Comparison of ENCODE assay signal across 25 cellular contexts in the genomic region with DNA sequence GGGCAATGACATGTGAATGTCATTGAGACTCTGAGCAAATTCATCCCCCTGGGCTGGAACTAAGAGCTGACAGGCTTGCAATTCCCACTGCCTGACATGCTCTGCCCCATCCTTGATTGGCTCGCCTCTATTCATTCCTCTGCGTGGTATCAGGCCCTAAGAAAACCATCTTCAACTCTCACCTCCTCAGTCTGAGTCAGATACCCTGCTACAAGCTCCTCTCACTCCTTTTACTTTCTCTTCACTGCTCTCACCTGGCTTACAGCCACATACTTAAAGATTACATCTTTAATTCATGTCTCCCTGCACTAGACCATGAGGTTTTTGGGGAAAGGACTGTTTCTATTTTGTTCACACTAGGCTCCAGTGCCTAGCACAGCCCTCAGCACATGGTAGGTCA.
"Had no signal": no experiment of that assay in that cellular context is flagged by ENCODE, and none has a peak within 500 bp of the region (broad histone marks: within the 10 kb centered on the region; RNA-seq: fewer than 3 reads in every experiment).

No MANE protein-coding gene starts in this region.

- DNase-seq: activated B cell treated with CpG ODN at 0.5 μM for 24 hours; activated CD4-positive, alpha-beta T cell treated with anti-CD3 and anti-CD28 coated beads for 36 hours; activated CD4-positive, alpha-beta T cell treated with anti-CD3 and anti-CD28 coated beads, Interleukin-2, amount 50 U/mL, for 4 hours; activated CD8-positive, alpha-beta memory T cell treated with anti-CD3 and anti-CD28 coated beads for 24 hours; activated CD8-positive, alpha-beta memory T cell treated with anti-CD3 and anti-CD28 coated beads, Interleukin-2, amount 50 U/mL, for 4 hours; activated naive CD4-positive, alpha-beta T cell; activated naive CD8-positive, alpha-beta T cell treated with anti-CD3 and anti-CD28 coated beads, Interleukin-2, amount 10 ng/mL, durations not matched to agents 7 days and 5 days; activated T-cell treated with anti-CD3 and anti-CD28 coated beads, Interleukin-2, amount 50 U/mL, for 4 hours; amniotic stem cell; endodermal cell; esophagus squamous epithelium; gastrocnemius medialis; hippocampal formation; left cardiac atrium; mesenchymal stem cell; small intestine; stimulated activated CD4-positive, alpha-beta T cell treated with anti-CD3 and anti-CD28 coated beads, Interleukin-2, amount 100 ng/mL, for 24 hours; stimulated activated naive CD8-positive, alpha-beta T cell treated with anti-CD3 and anti-CD28 coated beads, Interleukin-15, amount 100 ng/mL, for 72 hours; T1000 had no signal

- H3K27me3 ChIP-seq: esophagus squamous epithelium, gastrocnemius medialis, tibial nerve, vagina had no signal

- H3K27ac ChIP-seq: coronary artery, esophagus squamous epithelium, gastrocnemius medialis, parathyroid adenoma, tibial nerve, vagina had no signal

- FAIRE-seq: bronchial epithelial cell, islet of Langerhans, small intestine had no signal

- H3K9me3 ChIP-seq: esophagus squamous epithelium, gastrocnemius medialis, tibial nerve, vagina had no signal

- H3K4me1 ChIP-seq: esophagus squamous epithelium, gastrocnemius medialis, tibial nerve, vagina had no signal

- H3K36me3 ChIP-seq: esophagus squamous epithelium, gastrocnemius medialis, tibial nerve, vagina had no signal

- H3K4me3 ChIP-seq: coronary artery, esophagus squamous epithelium, gastrocnemius medialis, tibial nerve, vagina had no signal
